ENCODE assay signal across 2 cellular contexts in genomic region chr6:25951296-25952032, GRCh38.
TF ChIP-seq lines count a peak whose summit lies in the region.

No MANE protein-coding gene starts in this region.

TF ChIP-seq in K562, 482 proteins besides CTCF, POLR2A, EP300 and RAD21:
- TF ChIP-seq, protein P1, sequence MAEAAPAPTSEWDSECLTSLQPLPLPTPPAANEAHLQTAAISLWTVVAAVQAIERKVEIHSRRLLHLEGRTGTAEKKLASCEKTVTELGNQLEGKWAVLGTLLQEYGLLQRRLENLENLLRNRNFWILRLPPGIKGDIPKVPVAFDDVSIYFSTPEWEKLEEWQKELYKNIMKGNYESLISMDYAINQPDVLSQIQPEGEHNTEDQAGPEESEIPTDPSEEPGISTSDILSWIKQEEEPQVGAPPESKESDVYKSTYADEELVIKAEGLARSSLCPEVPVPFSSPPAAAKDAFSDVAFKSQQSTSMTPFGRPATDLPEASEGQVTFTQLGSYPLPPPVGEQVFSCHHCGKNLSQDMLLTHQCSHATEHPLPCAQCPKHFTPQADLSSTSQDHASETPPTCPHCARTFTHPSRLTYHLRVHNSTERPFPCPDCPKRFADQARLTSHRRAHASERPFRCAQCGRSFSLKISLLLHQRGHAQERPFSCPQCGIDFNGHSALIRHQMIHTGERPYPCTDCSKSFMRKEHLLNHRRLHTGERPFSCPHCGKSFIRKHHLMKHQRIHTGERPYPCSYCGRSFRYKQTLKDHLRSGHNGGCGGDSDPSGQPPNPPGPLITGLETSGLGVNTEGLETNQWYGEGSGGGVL (CRISPR knock-in tag; IDR thresholded peaks at IDR 0.05), result no peak
- TF ChIP-seq SMARCA5 (IDR thresholded peaks at IDR 0.05) (no peak), PTTG1 (tag; IDR thresholded peaks at IDR 0.05; ENCODE audit: low read depth) (0 out of 2 replicates have a peak, but pooled peaks have one; percentile 54), ZNF584 (CRISPR knock-in tag; IDR thresholded peaks at IDR 0.05; ENCODE audit: low read depth) (0 out of 2 replicates have a peak, but pooled peaks have one; percentile 29), RFX1 (IDR thresholded peaks at IDR 0.05) (peak; percentile 67), HDAC8 (tag; IDR thresholded peaks at IDR 0.05) (peak; percentile 52; the same call in 1 of the 2 replicates), ZNF175 (CRISPR knock-in tag; IDR thresholded peaks at IDR 0.05; ENCODE audit: low read depth) (peak; percentile 55; the same call in 1 of the 2 replicates), ZNF77 (CRISPR knock-in tag; IDR thresholded peaks at IDR 0.05) (no peak), ID3 (CRISPR knock-in tag; IDR thresholded peaks at IDR 0.05) (no peak), ID3 (tag; IDR thresholded peaks at IDR 0.05) (peak; percentile 42; the same call in 1 of the 2 replicates), SRF (CRISPR knock-in tag; IDR thresholded peaks at IDR 0.05) (peak in 1 of 2 experiments; percentile 96; a peak in 2 of 4 replicates), ZNF589 (CRISPR knock-in tag; IDR thresholded peaks at IDR 0.05; ENCODE audit: low read depth) (0 out of 2 replicates have a peak, but pooled peaks have one; percentile 48), NFE2 (IDR thresholded peaks at IDR 0.05; ENCODE audit: low read depth) (no peak), XRCC5 (IDR thresholded peaks at IDR 0.05; ENCODE audit: low read depth, low read length) (no peak), MEF2A (IDR thresholded peaks at IDR 0.05; ENCODE audit: control insufficient read depth, low read depth, low read length) (no peak), ZNF592 (IDR thresholded peaks at IDR 0.05) (0 out of 2 replicates have a peak, but pooled peaks have one; percentile 24), SRSF3 (IDR thresholded peaks at IDR 0.05; ENCODE audit: insufficient read depth, low read length) (no peak), NR2C1 (IDR thresholded peaks at IDR 0.05) (no peak), NR2C1 (tag; IDR thresholded peaks at IDR 0.05) (peak; percentile 74), SMAD4 (CRISPR knock-in tag; conservative IDR thresholded peaks at IDR 0.05) (0 out of 2 replicates have a peak, but pooled peaks have one; percentile 36), MAX (CRISPR knock-in tag; IDR thresholded peaks at IDR 0.05) (no peak), DMBX1 (CRISPR knock-in tag; IDR thresholded peaks at IDR 0.05; ENCODE audit: borderline replicate concordance) (peak; percentile 31; the same call in 1 of the 2 replicates), GATAD2A (IDR thresholded peaks at IDR 0.05) (no peak)

TF ChIP-seq in HepG2, 621 proteins besides CTCF, POLR2A, EP300 and RAD21:
- TF ChIP-seq, protein P2, sequence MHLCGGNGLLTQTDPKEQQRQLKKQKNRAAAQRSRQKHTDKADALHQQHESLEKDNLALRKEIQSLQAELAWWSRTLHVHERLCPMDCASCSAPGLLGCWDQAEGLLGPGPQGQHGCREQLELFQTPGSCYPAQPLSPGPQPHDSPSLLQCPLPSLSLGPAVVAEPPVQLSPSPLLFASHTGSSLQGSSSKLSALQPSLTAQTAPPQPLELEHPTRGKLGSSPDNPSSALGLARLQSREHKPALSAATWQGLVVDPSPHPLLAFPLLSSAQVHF (CRISPR knock-in tag; IDR thresholded peaks at IDR 0.05), result no peak
- no peak for TF ChIP-seq MAF1 (CRISPR knock-in tag; IDR thresholded peaks at IDR 0.05; ENCODE audit: borderline replicate concordance)
- no peak for TF ChIP-seq ZNF713 (CRISPR knock-in tag; IDR thresholded peaks at IDR 0.05)
- no peak for TF ChIP-seq ZNF746 (CRISPR knock-in tag; IDR thresholded peaks at IDR 0.05)
- TF ChIP-seq RFXAP (CRISPR knock-in tag; IDR thresholded peaks at IDR 0.05; ENCODE audit: borderline replicate concordance), result no peak
- TF ChIP-seq DNMT3B (CRISPR knock-in tag; conservative IDR thresholded peaks at IDR 0.05), result no peak
- TF ChIP-seq, protein P3, sequence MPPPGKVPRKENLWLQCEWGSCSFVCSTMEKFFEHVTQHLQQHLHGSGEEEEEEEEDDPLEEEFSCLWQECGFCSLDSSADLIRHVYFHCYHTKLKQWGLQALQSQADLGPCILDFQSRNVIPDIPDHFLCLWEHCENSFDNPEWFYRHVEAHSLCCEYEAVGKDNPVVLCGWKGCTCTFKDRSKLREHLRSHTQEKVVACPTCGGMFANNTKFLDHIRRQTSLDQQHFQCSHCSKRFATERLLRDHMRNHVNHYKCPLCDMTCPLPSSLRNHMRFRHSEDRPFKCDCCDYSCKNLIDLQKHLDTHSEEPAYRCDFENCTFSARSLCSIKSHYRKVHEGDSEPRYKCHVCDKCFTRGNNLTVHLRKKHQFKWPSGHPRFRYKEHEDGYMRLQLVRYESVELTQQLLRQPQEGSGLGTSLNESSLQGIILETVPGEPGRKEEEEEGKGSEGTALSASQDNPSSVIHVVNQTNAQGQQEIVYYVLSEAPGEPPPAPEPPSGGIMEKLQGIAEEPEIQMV (CRISPR knock-in tag; IDR thresholded peaks at IDR 0.05; ENCODE audit: low read depth), result no peak
- TF ChIP-seq NKX3-1 (CRISPR knock-in tag; IDR thresholded peaks at IDR 0.05), result no peak
- TF ChIP-seq ZC3H13 (CRISPR knock-in tag; IDR thresholded peaks at IDR 0.05), result no peak
- TF ChIP-seq KDM5A (IDR thresholded peaks at IDR 0.05; ENCODE audit: borderline replicate concordance, low read length), result no peak
- no peak for TF ChIP-seq GTF2F1 (IDR thresholded peaks at IDR 0.05; ENCODE audit: low read length)
- no peak for TF ChIP-seq ZNF460 (CRISPR knock-in tag; IDR thresholded peaks at IDR 0.05; ENCODE audit: borderline replicate concordance)
- no peak for TF ChIP-seq CCAR2 (optimal IDR thresholded peaks at IDR 0.05; ENCODE audit: low read depth, low read length)
- TF ChIP-seq ZNF703 (CRISPR knock-in tag; IDR thresholded peaks at IDR 0.05; ENCODE audit: borderline replicate concordance), result no peak
- TF ChIP-seq ZBTB8A (CRISPR knock-in tag; IDR thresholded peaks at IDR 0.05; ENCODE audit: borderline replicate concordance, low read depth), result no peak
- no peak for TF ChIP-seq ZNF776 (CRISPR knock-in tag; IDR thresholded peaks at IDR 0.05)
- TF ChIP-seq ATF5 (CRISPR knock-in tag; IDR thresholded peaks at IDR 0.05; ENCODE audit: low read depth), result no peak
- no peak for TF ChIP-seq MTF2 (CRISPR knock-in tag; IDR thresholded peaks at IDR 0.05; ENCODE audit: borderline replicate concordance)
